12 cellular contexts compared by ENCODE assay signal in the genomic region with DNA sequence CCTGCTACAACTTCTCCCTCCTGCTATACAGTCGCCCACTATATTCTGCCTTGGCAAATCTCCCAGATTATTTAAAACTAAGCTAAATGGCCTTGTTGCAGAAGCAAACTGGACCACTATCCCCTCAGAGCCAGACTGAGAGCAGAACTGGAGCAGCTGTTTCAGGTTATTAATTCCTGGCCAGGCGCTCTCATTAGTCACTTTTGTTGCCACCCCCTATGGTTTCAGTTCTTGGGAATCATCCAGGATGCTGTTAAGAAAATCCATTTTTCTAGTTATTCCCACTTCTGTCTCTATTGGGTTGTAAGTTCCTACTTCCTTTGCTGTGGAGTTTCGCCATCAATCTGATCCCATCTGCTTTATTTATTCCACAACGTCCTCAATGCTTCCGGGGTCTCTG. TPM values are rescaled to one million over a fixed set of nuclear protein-coding genes. Genes with fewer than 3 reads are reported as not detected.
DNase-seq lines count a peak whose midpoint lies in the region; TF ChIP-seq lines count a peak whose summit lies in the region.
"Had no signal": no experiment of that assay in that cellular context is flagged by ENCODE, and none has a peak within 500 bp of the region (broad histone marks: within the 10 kb centered on the region; RNA-seq: fewer than 3 reads in every experiment).

No MANE protein-coding gene starts in this region.

- H3K18ac ChIP-seq in mesenchymal stem cell (ENCODE audit: low read depth in 1 of 2, low read length in 2 of 2): no peak overlapping the region

- H3K4me3 Mint-ChIP-seq in brain: peak overlapping the region in 2 of 5 experiments; percentile 24 to 40
- H3K4me3 Mint-ChIP-seq in activated CD4-positive, alpha-beta memory T cell treated with anti-CD3 and anti-CD28 coated beads, Interleukin-2, amount 10 ng/mL, durations not matched to agents 7 days and 5 days: no peak overlapping the region
- H3K4me3 Mint-ChIP-seq: endodermal cell, H9 had no signal

- H2AK5ac ChIP-seq in mesenchymal stem cell (ENCODE audit: low read length, severe bottlenecking): no peak overlapping the region

- POLR2A ChIA-PET in activated CD4-positive, alpha-beta memory T cell treated with anti-CD3 and anti-CD28 coated beads, Interleukin-2, amount 10 ng/mL, durations not matched to agents 7 days and 5 days (lab: Charles Lee): no interaction called here

- H2AFZ ChIP-seq in mesenchymal stem cell (ENCODE audit: low read depth, low read length): no peak overlapping the region

- H3K79me1 ChIP-seq in mesenchymal stem cell (replicated peaks; ENCODE audit: low read length, poor library complexity, severe bottlenecking): peaks cover 22% of the 10 kb centered on the region

- no peaks in the 10 kb centered on the region for H3K36me3 ChIP-seq in mesenchymal stem cell (ENCODE audit: control insufficient read depth in 1 of 2, insufficient read depth in 2 of 2, low read depth in 1 of 2, low read length in 2 of 2)

- H3K27me3 Mint-ChIP-seq in brain: no peaks in the 10 kb centered on the region
- no peaks in the 10 kb centered on the region for H3K27me3 Mint-ChIP-seq in activated CD4-positive, alpha-beta memory T cell treated with anti-CD3 and anti-CD28 coated beads, Interleukin-2, amount 10 ng/mL, durations not matched to agents 7 days and 5 days

- H4K8ac ChIP-seq in mesenchymal stem cell (ENCODE audit: low read length): peak overlapping the region; percentile 46

- no peak overlapping the region for H3K14ac ChIP-seq in mesenchymal stem cell (ENCODE audit: low read length in 2 of 2)

- 83% methylated on average over 4 of the region's 5 CpGs for whole genome bisulfite sequencing in mesenchymal stem cell

- no peak overlapping the region for H2BK15ac ChIP-seq in mesenchymal stem cell (ENCODE audit: low read depth, poor library complexity, severe bottlenecking)

- TF ChIP-seq CTCF in brain (conservative IDR thresholded peaks at IDR 0.05): no peak

- H3K27ac Mint-ChIP-seq in brain: peak overlapping the region; percentile 7 to 90 (median 78)
- H3K27ac Mint-ChIP-seq in activated CD4-positive, alpha-beta memory T cell treated with anti-CD3 and anti-CD28 coated beads, Interleukin-2, amount 10 ng/mL, durations not matched to agents 7 days and 5 days: no peak overlapping the region
- H3K27ac Mint-ChIP-seq: endodermal cell had no signal

- H3K4me3 ChIP-seq in mesenchymal stem cell (ENCODE audit: insufficient read depth in 1 of 2, low read depth in 1 of 2, low read length in 2 of 2): peak overlapping the region in 1 of 2 experiments; percentile 35

- peaks cover 16% of the 10 kb centered on the region for H3K36me3 Mint-ChIP-seq in brain
- H3K36me3 Mint-ChIP-seq in activated CD4-positive, alpha-beta memory T cell treated with anti-CD3 and anti-CD28 coated beads, Interleukin-2, amount 10 ng/mL, durations not matched to agents 7 days and 5 days (ENCODE audit: low read depth): no peaks in the 10 kb centered on the region

- DNase-seq in DMS 273 (lab: John Stamatoyannopoulos, UW; ENCODE audit: unreplicated experiment): peak; percentile 79
- peak; percentile 96 for DNase-seq in NCI-H1092 treated with DMSO at 0.1 percent for 48 hours (lab: John Stamatoyannopoulos, UW)
- DNase-seq in mesenchymal stem cell: no peak
- DNase-seq in NCI-H526 (lab: John Stamatoyannopoulos, UW): no peak
- no peak for DNase-seq in activated CD4-positive, alpha-beta memory T cell treated with anti-CD3 and anti-CD28 coated beads, Interleukin-2, amount 10 ng/mL, durations not matched to agents 7 days and 5 days
- no peak for DNase-seq in NCI-H2107 treated with DMSO at 0.1 percent for 48 hours (lab: John Stamatoyannopoulos, UW; ENCODE audit: unreplicated experiment)
- DNase-seq in DMS114 treated with DMSO at 0.1 percent for 48 hours (lab: John Stamatoyannopoulos, UW; ENCODE audit: unreplicated experiment): no peak
- DNase-seq: activated naive CD4-positive, alpha-beta T cell; endodermal cell; H9; posterior cingulate gyrus had no signal

- H3K9ac ChIP-seq in mesenchymal stem cell (ENCODE audit: low read length): peak overlapping the region; percentile 49

- H2BK120ac ChIP-seq in mesenchymal stem cell (ENCODE audit: low read depth, low read length): no peak overlapping the region

- peaks cover 65% of the 10 kb centered on the region for H3K4me1 Mint-ChIP-seq in brain
- no peaks in the 10 kb centered on the region for H3K4me1 Mint-ChIP-seq in activated CD4-positive, alpha-beta memory T cell treated with anti-CD3 and anti-CD28 coated beads, Interleukin-2, amount 10 ng/mL, durations not matched to agents 7 days and 5 days

- no peak overlapping the region for H3K23ac ChIP-seq in mesenchymal stem cell (ENCODE audit: low read length in 2 of 2)

- no peak overlapping the region for H2BK12ac ChIP-seq in mesenchymal stem cell (ENCODE audit: low read length in 2 of 2)

- CTCF ChIA-PET in activated CD4-positive, alpha-beta memory T cell treated with anti-CD3 and anti-CD28 coated beads, Interleukin-2, amount 10 ng/mL, durations not matched to agents 7 days and 5 days (lab: Charles Lee): no interaction called here

- H3K4me1 ChIP-seq in mesenchymal stem cell (ENCODE audit: control insufficient read depth, insufficient read depth, low read depth, low read length): peaks cover 14% of the 10 kb centered on the region

- H4K91ac ChIP-seq in mesenchymal stem cell (ENCODE audit: low read length): no peak overlapping the region

- peak overlapping the region; percentile 19 for H3K27ac ChIP-seq in mesenchymal stem cell (ENCODE audit: low read length, poor library complexity, severe bottlenecking)

- H3K27me3 ChIP-seq in mesenchymal stem cell (ENCODE audit: control insufficient read depth in 1 of 2, insufficient read depth in 1 of 2, low read length in 2 of 2): no peaks in the 10 kb centered on the region

- H3K4ac ChIP-seq in mesenchymal stem cell (ENCODE audit: low read depth in 1 of 2, low read length in 2 of 2): no peak overlapping the region

- H3K9me3 Mint-ChIP-seq in brain: peaks cover 5 to 16% (median 8%) of the 10 kb centered on the region in 5 experiments
- peaks cover 2% of the 10 kb centered on the region for H3K9me3 Mint-ChIP-seq in activated CD4-positive, alpha-beta memory T cell treated with anti-CD3 and anti-CD28 coated beads, Interleukin-2, amount 10 ng/mL, durations not matched to agents 7 days and 5 days
- H3K9me3 Mint-ChIP-seq: H9 had no signal

- H2BK5ac ChIP-seq in mesenchymal stem cell (ENCODE audit: low read depth, low read length, poor library complexity, severe bottlenecking): no peak overlapping the region

- H3K9me3 ChIP-seq in mesenchymal stem cell (ENCODE audit: control insufficient read depth, low read length): no peaks in the 10 kb centered on the region

- H3K4me2 ChIP-seq in mesenchymal stem cell (ENCODE audit: low read length, poor library complexity, severe bottlenecking): no peak overlapping the region

RNA-seq across cellular contexts. Expression of gene ADGRA3, which starts 30.1 kb away (rescaled TPM):
- polyA plus RNA-seq in brain (ENCODE audit: insufficient read depth, low read depth, low replicate concordance): 22.8 TPM
- polyA plus RNA-seq in mesenchymal stem cell (2013, experiment 1 of 2): 19.9 TPM
- polyA plus RNA-seq in mesenchymal stem cell (2013, experiment 2 of 2): 19.8 TPM
- under 1 TPM; 0.18 to 0.50 TPM for total RNA-seq in activated CD4-positive, alpha-beta memory T cell treated with anti-CD3 and anti-CD28 coated beads, Interleukin-2, amount 10 ng/mL, durations not matched to agents 7 days and 5 days

Comparison
In these comparisons a context has a peak if more than half of its experiments do, and no peak if none do; other contexts are left out.
1. DNase-seq: peak in DMS 273 (single experiment) and NCI-H1092 treated with DMSO at 0.1 percent for 48 hours (single experiment); none in mesenchymal stem cell (single experiment), NCI-H526 (0 of 2), activated CD4-positive, alpha-beta memory T cell treated with anti-CD3 and anti-CD28 coated beads, Interleukin-2, amount 10 ng/mL, durations not matched to agents 7 days and 5 days (single experiment), NCI-H2107 treated with DMSO at 0.1 percent for 48 hours (single experiment) and DMS114 treated with DMSO at 0.1 percent for 48 hours (single experiment).